Comparison of ENCODE assay signal across 17 cellular contexts in genomic region chr6:104613416-104614001, GRCh38.
DNase-seq lines count a peak whose midpoint lies in the region; ATAC-seq, FAIRE-seq and TF ChIP-seq lines count a peak whose summit lies in the region.
"Had no signal": no experiment of that assay in that cellular context is flagged by ENCODE, and none has a peak within 500 bp of the region (broad histone marks: within the 10 kb centered on the region; RNA-seq: fewer than 3 reads in every experiment).

No MANE protein-coding gene starts in this region.

- H3K9me3 Mint-ChIP-seq in WTC11: no peaks in the 10 kb centered on the region

- TF ChIP-seq POLR2A in GM12892 (IDR thresholded peaks at IDR 0.05; ENCODE audit: low read depth, low read length): no peak

- no peaks in the 10 kb centered on the region for H3K9me2 ChIP-seq in hepatocyte (replicated peaks; ENCODE audit: insufficient read depth)

- H2AFZ ChIP-seq in hepatocyte: peak overlapping the region; percentile 14

- peak; percentile 32; the same call in 1 of the 2 replicates for ATAC-seq in WTC11
- ATAC-seq: natural killer cell had no signal

- H3K27ac ChIP-seq in hepatocyte: peak overlapping the region; percentile 2
- H3K27ac ChIP-seq: BLaER1 treated with 17β-estradiol and CSF1 and Interleukin-3, amounts not matched to agents 10 nM and 100 nM had no signal

- CTCF ChIA-PET in WTC11 (lab: Charles Lee): interaction anchor here (1.6 kb wide), 1 partner anchor 10 kb away, joined by 6 read pairs; no protein-coding TSS in a partner anchor

- DNase-seq in G401 (ENCODE audit: low spot score) (peak; percentile 68), WTC11 (ENCODE audit: low spot score) (no peak), hepatocyte (ENCODE audit: low spot score) (no peak), retinal pigment epithelial cell (ENCODE audit: low read depth) (peak; percentile 94), foreskin melanocyte (no peak), DMS79 treated with DMSO at 0.1 percent for 48 hours (lab: John Stamatoyannopoulos, UW) (no peak), H7 (no peak), GM12892 (ENCODE audit: insufficient read length) (no peak)
- DNase-seq: activated CD4-positive, alpha-beta T cell treated with anti-CD3 and anti-CD28 coated beads for 4 hours; activated CD8-positive, alpha-beta memory T cell treated with anti-CD3 and anti-CD28 coated beads, Interleukin-2, amount 50 U/mL, for 48 hours; activated naive CD4-positive, alpha-beta T cell treated with Interleukin-2 at 50 U/mL for 16 hours; DMS79; effector memory CD4-positive, alpha-beta T cell; natural killer cell; Right ventricle myocardium superior had no signal

- no peak overlapping the region for H3K27ac Mint-ChIP-seq in WTC11
- H3K27ac Mint-ChIP-seq: IgD-negative memory B cell, natural killer cell had no signal

- WGBS in hepatocyte (ENCODE audit: low lambda C conversion rate, missing lambda C conversion rate): 22% methylated on average over 4 of the region's 4 CpGs

- POLR2A ChIA-PET in WTC11 (lab: Charles Lee): no interaction called here

- in situ Hi-C loops in G401 (cut with HindIII; ENCODE audit: low sequenced_read_pairs): no loop called here

- H3K9me3 ChIP-seq in hepatocyte (ENCODE audit: low read depth): no peaks in the 10 kb centered on the region

- H3K36me3 Mint-ChIP-seq in WTC11: no peaks in the 10 kb centered on the region
- H3K36me3 Mint-ChIP-seq: IgD-negative memory B cell, natural killer cell had no signal

- H3K4me3 Mint-ChIP-seq in WTC11: no peak overlapping the region
- H3K4me3 Mint-ChIP-seq: IgD-negative memory B cell, natural killer cell had no signal

- no peaks in the 10 kb centered on the region for H3K27me3 ChIP-seq in hepatocyte
- H3K27me3 ChIP-seq in H7 (ENCODE audit: control insufficient read depth, insufficient read depth, low read length): no peaks in the 10 kb centered on the region
- H3K27me3 ChIP-seq: BLaER1 treated with 17β-estradiol and CSF1 and Interleukin-3, amounts not matched to agents 10 nM and 100 nM had no signal

- peaks cover 8% of the 10 kb centered on the region for H3K4me1 ChIP-seq in hepatocyte (ENCODE audit: insufficient read depth)
- H3K4me1 ChIP-seq: BLaER1 treated with 17β-estradiol and CSF1 and Interleukin-3, amounts not matched to agents 10 nM and 100 nM had no signal

- H3K4me2 ChIP-seq in hepatocyte: peak overlapping the region; percentile 67
- H3K4me2 ChIP-seq: BLaER1 treated with 17β-estradiol and CSF1 and Interleukin-3, amounts not matched to agents 10 nM and 100 nM had no signal

- TF ChIP-seq CTCF in WTC11 (IDR thresholded peaks at IDR 0.05) (no peak), hepatocyte (IDR thresholded peaks at IDR 0.05; ENCODE audit: poor library complexity) (no peak), retinal pigment epithelial cell (conservative IDR thresholded peaks at IDR 0.05; ENCODE audit: low read depth, low read length) (no peak)

- H3K79me2 ChIP-seq in hepatocyte: no peaks in the 10 kb centered on the region

- H3K27me3 Mint-ChIP-seq in WTC11 (ENCODE audit: low read depth): no peaks in the 10 kb centered on the region

- H4K20me1 ChIP-seq in hepatocyte (ENCODE audit: insufficient read depth, poor library complexity, severe bottlenecking): no peaks in the 10 kb centered on the region
- H4K20me1 ChIP-seq: BLaER1 treated with 17β-estradiol and CSF1 and Interleukin-3, amounts not matched to agents 10 nM and 100 nM had no signal

- peaks cover 6% of the 10 kb centered on the region for H3K4me1 Mint-ChIP-seq in WTC11
- H3K4me1 Mint-ChIP-seq: IgD-negative memory B cell, natural killer cell had no signal

- no peak for FAIRE-seq in GM12892 (lab: Jason Lieb, UNC)

- H3K4me3 ChIP-seq in hepatocyte (no peak overlapping the region), retinal pigment epithelial cell (ENCODE audit: low read length) (peak overlapping the region; percentile 18), H7 (ENCODE audit: insufficient read depth, low read depth, low read length) (no peak overlapping the region)
- H3K4me3 ChIP-seq: BLaER1 treated with 17β-estradiol and CSF1 and Interleukin-3, amounts not matched to agents 10 nM and 100 nM had no signal

- no peaks in the 10 kb centered on the region for H3K36me3 ChIP-seq in hepatocyte (replicated peaks; ENCODE audit: insufficient read depth, low read depth)
- H3K36me3 ChIP-seq in H7 (replicated peaks; ENCODE audit: control insufficient read depth, insufficient read depth, low read length): no peaks in the 10 kb centered on the region
- H3K36me3 ChIP-seq: BLaER1 treated with 17β-estradiol and CSF1 and Interleukin-3, amounts not matched to agents 10 nM and 100 nM had no signal

TF ChIP-seq in WTC11, 78 proteins besides CTCF, POLR2A, EP300 and RAD21:
- TF ChIP-seq CREM (CRISPR knock-in tag; IDR thresholded peaks at IDR 0.05): no peak
- TF ChIP-seq ZNF423 (CRISPR knock-in tag; IDR thresholded peaks at IDR 0.05): no peak
- no peak for TF ChIP-seq GRHL2 (CRISPR knock-in tag; IDR thresholded peaks at IDR 0.05; ENCODE audit: insufficient replicate concordance, severe bottlenecking)
- TF ChIP-seq NFATC4 (CRISPR knock-in tag; IDR thresholded peaks at IDR 0.05): no peak
TF ChIP-seq in WTC11: peak in this region for 0.

Comparison
In these comparisons a context has a peak if more than half of its experiments do, and no peak if none do; other contexts are left out.
1. DNase-seq: peak in G401 (single experiment) and retinal pigment epithelial cell (single experiment); none in WTC11 (single experiment), hepatocyte (single experiment), foreskin melanocyte (single experiment), DMS79 treated with DMSO at 0.1 percent for 48 hours (single experiment), H7 (single experiment) and GM12892 (single experiment).